16 cellular contexts compared by ENCODE assay signal in the genomic region with DNA sequence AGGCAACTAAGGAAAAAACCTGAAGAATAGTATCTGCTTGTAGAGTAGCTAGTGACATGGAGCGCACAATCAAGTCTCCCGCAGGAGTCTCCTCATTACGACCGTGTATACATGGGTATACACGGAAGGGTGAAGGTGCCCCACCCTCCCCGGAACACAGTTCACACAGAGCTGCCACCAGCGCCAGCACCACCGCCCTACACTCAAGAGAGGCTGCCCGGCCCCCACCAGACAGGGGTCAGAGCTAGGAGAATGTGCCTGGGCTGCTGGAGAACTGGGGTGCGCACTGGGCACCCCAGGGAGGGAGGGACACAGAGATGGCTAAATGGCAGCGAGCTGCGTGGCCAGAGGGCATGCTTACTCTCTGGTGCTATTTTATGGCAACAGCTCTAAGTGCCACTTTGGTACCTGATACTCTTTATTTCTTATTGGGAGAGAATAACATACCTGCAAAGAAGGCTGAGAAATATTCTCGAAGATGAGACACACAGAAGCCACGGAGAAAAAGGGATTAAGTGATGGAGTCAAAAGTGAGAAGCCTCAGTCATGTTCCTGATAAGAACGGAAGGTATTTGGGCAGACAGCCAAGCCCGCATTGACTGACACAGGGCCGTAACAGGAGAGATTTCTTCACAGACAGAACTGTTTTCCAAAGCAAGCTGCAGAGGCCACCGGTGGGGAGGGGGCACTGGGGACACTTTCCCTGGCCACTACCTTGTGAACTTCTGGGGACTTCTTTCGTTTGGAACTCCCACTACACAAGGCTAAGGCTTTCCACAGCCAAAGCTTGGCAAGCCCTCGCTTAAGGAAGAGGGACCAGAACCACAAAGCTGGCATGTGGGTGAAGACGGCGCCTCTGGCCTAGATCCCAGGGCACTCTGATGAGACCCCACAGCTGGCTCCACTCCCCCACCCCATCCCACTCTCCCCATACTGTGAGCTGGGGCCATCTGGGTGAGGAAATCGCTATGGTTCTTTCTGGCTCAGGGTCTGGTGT.
A peak's percentile ranks its signal among the peaks of the same experiment; 100 is the strongest.
DNase-seq lines count a peak whose midpoint lies in the region; ATAC-seq and TF ChIP-seq lines count a peak whose summit lies in the region.
"Had no signal": no experiment of that assay in that cellular context is flagged by ENCODE, and none has a peak within 500 bp of the region (broad histone marks: within the 10 kb centered on the region; RNA-seq: fewer than 3 reads in every experiment).

No MANE protein-coding gene starts in this region.

- H3K27ac ChIP-seq in RWPE2 (ENCODE audit: poor library complexity, severe bottlenecking), result no peak overlapping the region
- H3K27ac ChIP-seq in testis, result no peak overlapping the region
- H3K27ac ChIP-seq: coronary artery, KMS-11, left lung, skin epidermis had no signal

- DNase-seq in NCI-H2196 (lab: John Stamatoyannopoulos, UW; ENCODE audit: unreplicated experiment) (peak; percentile 27), NCI-H2196 treated with DMSO at 0.1 percent for 48 hours (lab: John Stamatoyannopoulos, UW; ENCODE audit: unreplicated experiment) (no peak), RWPE2 (ENCODE audit: low spot score) (no peak), left lobe of liver (ENCODE audit: low spot score) (peak; percentile 86), testis (peak; percentile 40)
- no peak for DNase-seq in T-helper 2 cell treated with Interferon-gamma antibody and Interleukin-4, amounts not matched to agents 5 μg/mL and 100 μg/mL, for 36 hours (ENCODE audit: low spot score)
- DNase-seq in activated CD4-positive, alpha-beta memory T cell treated with anti-CD3 and anti-CD28 coated beads for 36 hours, result no peak
- DNase-seq: activated naive CD8-positive, alpha-beta T cell treated with anti-CD3 and anti-CD28 coated beads for 36 hours; NCI-H187 had no signal

- 65% methylated on average over 21 to 23 of the region's 23 CpGs for WGBS in testis, 2 donors

- H3K4me1 ChIP-seq in RWPE2 (ENCODE audit: insufficient read depth, poor library complexity, severe bottlenecking), result no peaks in the 10 kb centered on the region
- no peaks in the 10 kb centered on the region for H3K4me1 ChIP-seq in testis
- H3K4me1 ChIP-seq: left lung had no signal

- H3K27ac Mint-ChIP-seq in T-helper 2 cell treated with Interferon-gamma antibody and Interleukin-4, amounts not matched to agents 5 μg/mL and 100 μg/mL, for 36 hours, result no peak overlapping the region
- H3K27ac Mint-ChIP-seq in activated CD4-positive, alpha-beta memory T cell treated with anti-CD3 and anti-CD28 coated beads for 36 hours, result no peak overlapping the region
- H3K27ac Mint-ChIP-seq: activated naive CD8-positive, alpha-beta T cell treated with anti-CD3 and anti-CD28 coated beads for 36 hours had no signal

- no peaks in the 10 kb centered on the region for H3K27me3 Mint-ChIP-seq in T-helper 2 cell treated with Interferon-gamma antibody and Interleukin-4, amounts not matched to agents 5 μg/mL and 100 μg/mL, for 36 hours (ENCODE audit: low read depth)
- no peaks in the 10 kb centered on the region for H3K27me3 Mint-ChIP-seq in activated CD4-positive, alpha-beta memory T cell treated with anti-CD3 and anti-CD28 coated beads for 36 hours

- no peak overlapping the region for H3K4me3 Mint-ChIP-seq in T-helper 2 cell treated with Interferon-gamma antibody and Interleukin-4, amounts not matched to agents 5 μg/mL and 100 μg/mL, for 36 hours
- H3K4me3 Mint-ChIP-seq in activated CD4-positive, alpha-beta memory T cell treated with anti-CD3 and anti-CD28 coated beads for 36 hours, result no peak overlapping the region
- H3K4me3 Mint-ChIP-seq: activated naive CD8-positive, alpha-beta T cell treated with anti-CD3 and anti-CD28 coated beads for 36 hours; neural crest cell had no signal

- no peaks in the 10 kb centered on the region for H3K4me1 Mint-ChIP-seq in T-helper 2 cell treated with Interferon-gamma antibody and Interleukin-4, amounts not matched to agents 5 μg/mL and 100 μg/mL, for 36 hours (ENCODE audit: low read depth)
- H3K4me1 Mint-ChIP-seq in activated CD4-positive, alpha-beta memory T cell treated with anti-CD3 and anti-CD28 coated beads for 36 hours (ENCODE audit: low read depth), result no peaks in the 10 kb centered on the region
- H3K4me1 Mint-ChIP-seq: activated naive CD8-positive, alpha-beta T cell treated with anti-CD3 and anti-CD28 coated beads for 36 hours; neural crest cell had no signal

- H3K9me3 Mint-ChIP-seq in T-helper 2 cell treated with Interferon-gamma antibody and Interleukin-4, amounts not matched to agents 5 μg/mL and 100 μg/mL, for 36 hours, result no peaks in the 10 kb centered on the region
- no peaks in the 10 kb centered on the region for H3K9me3 Mint-ChIP-seq in activated CD4-positive, alpha-beta memory T cell treated with anti-CD3 and anti-CD28 coated beads for 36 hours
- H3K9me3 Mint-ChIP-seq: activated naive CD8-positive, alpha-beta T cell treated with anti-CD3 and anti-CD28 coated beads for 36 hours; neural crest cell had no signal

- no peaks in the 10 kb centered on the region for H3K36me3 ChIP-seq in RWPE2 (ENCODE audit: low read depth)
- H3K36me3 ChIP-seq in testis (ENCODE audit: low read depth, missing control alignments), result no peaks in the 10 kb centered on the region
- H3K36me3 ChIP-seq: left lung had no signal

- no peaks in the 10 kb centered on the region for H3K36me3 Mint-ChIP-seq in T-helper 2 cell treated with Interferon-gamma antibody and Interleukin-4, amounts not matched to agents 5 μg/mL and 100 μg/mL, for 36 hours (ENCODE audit: low read depth)
- H3K36me3 Mint-ChIP-seq in activated CD4-positive, alpha-beta memory T cell treated with anti-CD3 and anti-CD28 coated beads for 36 hours, result no peaks in the 10 kb centered on the region
- H3K36me3 Mint-ChIP-seq: activated naive CD8-positive, alpha-beta T cell treated with anti-CD3 and anti-CD28 coated beads for 36 hours had no signal

- no peak overlapping the region for H3K4me3 ChIP-seq in RWPE2 (ENCODE audit: severe bottlenecking)
- no peak overlapping the region for H3K4me3 ChIP-seq in testis
- H3K4me3 ChIP-seq: coronary artery, left lung, skin epidermis had no signal

- intact Hi-C loops in testis (cut with DNase I; ENCODE audit: low total_unique reads), result no loop called here
- intact Hi-C loops in activated CD4-positive, alpha-beta memory T cell treated with anti-CD3 and anti-CD28 coated beads for 36 hours (cut with micrococcal nuclease), result no loop called here

- CTCF ChIA-PET in activated CD4-positive, alpha-beta memory T cell treated with anti-CD3 and anti-CD28 coated beads for 36 hours (lab: Charles Lee), result no interaction called here

- H3K9me3 ChIP-seq in RWPE2 (ENCODE audit: severe bottlenecking), result no peaks in the 10 kb centered on the region
- H3K9me3 ChIP-seq in testis, result no peaks in the 10 kb centered on the region
- H3K9me3 ChIP-seq: left lung had no signal

- TF ChIP-seq CTCF in RWPE2 (IDR thresholded peaks at IDR 0.05; ENCODE audit: poor library complexity, severe bottlenecking), result no peak
- TF ChIP-seq CTCF in testis (IDR thresholded peaks at IDR 0.05), result no peak

- no peak for TF ChIP-seq POLR2A in testis (IDR thresholded peaks at IDR 0.05)

- POLR2A ChIA-PET in activated CD4-positive, alpha-beta memory T cell treated with anti-CD3 and anti-CD28 coated beads for 36 hours (lab: Charles Lee), result no interaction called here

- ATAC-seq in RWPE2 (ENCODE audit: low read depth) (0 out of 3 replicates have a peak, but pooled peaks have one; percentile 33), left lobe of liver (peak; percentile 78)
- ATAC-seq in activated CD4-positive, CD25-positive, alpha-beta regulatory T cell treated with anti-CD3 and anti-CD28 coated beads, Interleukin-2, amount 50 U/mL, for 24 hours, result no peak
- ATAC-seq: esophagus mucosa, left lung had no signal

- no peaks in the 10 kb centered on the region for H3K27me3 ChIP-seq in RWPE2 (ENCODE audit: insufficient read depth, poor library complexity, severe bottlenecking)
- no peaks in the 10 kb centered on the region for H3K27me3 ChIP-seq in testis

Comparison
In these comparisons a context has a peak if more than half of its experiments do, and no peak if none do; other contexts are left out.
1. DNase-seq: peak in NCI-H2196 (single experiment), left lobe of liver (single experiment) and testis (single experiment); none in NCI-H2196 treated with DMSO at 0.1 percent for 48 hours (single experiment), RWPE2 (single experiment), T-helper 2 cell treated with Interferon-gamma antibody and Interleukin-4, amounts not matched to agents 5 μg/mL and 100 μg/mL, for 36 hours (single experiment) and activated CD4-positive, alpha-beta memory T cell treated with anti-CD3 and anti-CD28 coated beads for 36 hours (single experiment).
2. ATAC-seq: peak in RWPE2 (single experiment) and left lobe of liver (single experiment); none in activated CD4-positive, CD25-positive, alpha-beta regulatory T cell treated with anti-CD3 and anti-CD28 coated beads, Interleukin-2, amount 50 U/mL, for 24 hours (0 of 2).